Comparison of ENCODE assay signal across 8 cellular contexts in genomic region chr1:248906741-248907661, GRCh38. TPM values are rescaled to one million over a fixed set of nuclear protein-coding genes. Genes with fewer than 3 reads are reported as not detected.
DNase-seq lines count a peak whose midpoint lies in the region; ATAC-seq lines count a peak whose summit lies in the region.

No MANE protein-coding gene starts in this region.

- H3K9me3 Mint-ChIP-seq in effector memory CD8-positive, alpha-beta T cell: no peaks in the 10 kb centered on the region
- no peaks in the 10 kb centered on the region for H3K9me3 Mint-ChIP-seq in naive B cell

- WGBS in GM23248 (ENCODE audit: low coverage in 1 of 2, low lambda C conversion rate in 2 of 2, missing lambda C conversion rate in 2 of 2), 2 experiments: 18 to 25% methylated on average over 16 to 19 of the region's 19 CpGs

- peak; percentile 28 for ATAC-seq in effector memory CD8-positive, alpha-beta T cell (replicated peaks)
- ATAC-seq in naive B cell (ENCODE audit: low read depth in 2 of 2): peak; percentile 21 to 29
- ATAC-seq in HG03565 (IDR thresholded peaks at IDR 0.05; ENCODE audit: unreplicated experiment): no peak
- ATAC-seq in activated CD4-positive, CD25-positive, alpha-beta regulatory T cell treated with anti-CD3 and anti-CD28 coated beads, Interleukin-2, amount 50 U/mL, for 24 hours: no peak

- H3K4me1 Mint-ChIP-seq in effector memory CD8-positive, alpha-beta T cell (ENCODE audit: low read depth in 2 of 2): peaks cover 27 to 39% of the 10 kb centered on the region in 2 donors
- peaks cover 40 to 54% (median 41%) of the 10 kb centered on the region in 3 donors for H3K4me1 Mint-ChIP-seq in naive B cell

- in situ Hi-C loops in GM23248 (cut with MboI): no loop called here

- H3K27me3 ChIP-seq in GM23248 (replicated peaks; ENCODE audit: insufficient read depth): no peaks in the 10 kb centered on the region

- DNase-seq in GM04503 (ENCODE audit: low read depth): peak; percentile 35
- DNase-seq in GM23248: peak; percentile 18
- peak; percentile 65 for DNase-seq in NCI-H82 (lab: John Stamatoyannopoulos, UW)
- no peak for DNase-seq in effector memory CD8-positive, alpha-beta T cell
- no peak for DNase-seq in naive B cell
- DNase-seq in SHP77 (lab: John Stamatoyannopoulos, UW): no peak

- H3F3A ChIP-seq in GM23248 (ENCODE audit: insufficient read depth): peaks cover 13% of the 10 kb centered on the region

- no peaks in the 10 kb centered on the region for H3K27me3 Mint-ChIP-seq in effector memory CD8-positive, alpha-beta T cell
- H3K27me3 Mint-ChIP-seq in naive B cell: no peaks in the 10 kb centered on the region

- peak overlapping the region; percentile 89 for H3K27ac ChIP-seq in GM23248

- peak overlapping the region; percentile 99 for H3K4me3 ChIP-seq in GM23248

- H3K4me1 ChIP-seq in GM23248 (ENCODE audit: insufficient read depth): peaks cover 7% of the 10 kb centered on the region; the same call in 1 of the 2 replicates

- no peaks in the 10 kb centered on the region for H3K36me3 ChIP-seq in GM23248 (ENCODE audit: low read depth)

- H3K36me3 Mint-ChIP-seq in effector memory CD8-positive, alpha-beta T cell (ENCODE audit: insufficient read depth): peaks cover 7% of the 10 kb centered on the region
- no peaks in the 10 kb centered on the region for H3K36me3 Mint-ChIP-seq in naive B cell

- peak overlapping the region; percentile 98 for H3K4me2 ChIP-seq in GM23248 (ENCODE audit: unreplicated experiment)

- H3K9me2 ChIP-seq in GM23248 (ENCODE audit: insufficient read depth): no peaks in the 10 kb centered on the region

- peaks cover 49% of the 10 kb centered on the region for H3K79me2 ChIP-seq in GM23248 (ENCODE audit: insufficient read depth)

- H3K9me3 ChIP-seq in GM23248 (ENCODE audit: low read depth): no peaks in the 10 kb centered on the region

- H3K27ac Mint-ChIP-seq in effector memory CD8-positive, alpha-beta T cell: peak overlapping the region; percentile 85 to 93
- H3K27ac Mint-ChIP-seq in naive B cell: peak overlapping the region; percentile 87 to 99 (median 97)

- H4K20me1 ChIP-seq in GM23248 (ENCODE audit: insufficient read depth): no peaks in the 10 kb centered on the region

- H2AFZ ChIP-seq in GM23248: peak overlapping the region; percentile 97

- peak overlapping the region; percentile 74 to 91 for H3K4me3 Mint-ChIP-seq in effector memory CD8-positive, alpha-beta T cell
- peak overlapping the region; percentile 82 to 99 (median 96) for H3K4me3 Mint-ChIP-seq in naive B cell

- peak overlapping the region; percentile 93 for H3K9ac ChIP-seq in GM23248

RNA-seq across cellular contexts. Expression of gene PGBD2, which starts 1.0 kb away (rescaled TPM):
- 3.5 and 6.1 TPM in 2 replicates for total RNA-seq in GM23248 (2014; rRNA removed; shearing (Covaris generic))
- polyA plus RNA-seq in GM23248 (2016; fragmentation: Nextera tagmentation; extraction: Ambion mirVana) (5.0 and 5.8 TPM in 2 replicates), naive B cell (ENCODE audit: low read depth in 6 of 6) (10 to 100 TPM in 5 of 6 donors, 1 to 10 TPM in 1; 9.1 to 23.2 (median 17.7) TPM)

RNA-seq across cellular contexts. Expression of gene ZNF692, which starts 48.1 kb away (rescaled TPM):
- 17.0 and 21.5 TPM in 2 replicates for total RNA-seq in GM23248 (2014; rRNA removed; shearing (Covaris generic))
- polyA plus RNA-seq in GM23248 (2016; fragmentation: Nextera tagmentation; extraction: Ambion mirVana) (16.2 and 16.7 TPM in 2 replicates), naive B cell (ENCODE audit: low read depth in 6 of 6) (10 to 100 TPM in 1 of 6 donors, 1 to 10 TPM in 5; 3.1 to 16.1 (median 8.4) TPM)

Comparison
In these comparisons a context has a peak if more than half of its experiments do, and no peak if none do; other contexts are left out.
1. DNase-seq: peak in GM04503 (single experiment), GM23248 (single experiment) and NCI-H82 (single experiment); none in effector memory CD8-positive, alpha-beta T cell (0 of 3), naive B cell (single experiment) and SHP77 (0 of 2).
2. ATAC-seq: peak in effector memory CD8-positive, alpha-beta T cell (single experiment) and naive B cell (2 of 2); none in HG03565 (single experiment) and activated CD4-positive, CD25-positive, alpha-beta regulatory T cell treated with anti-CD3 and anti-CD28 coated beads, Interleukin-2, amount 50 U/mL, for 24 hours (0 of 2).